26 cellular contexts compared by ENCODE assay signal in genomic region chr11:75441804-75442132, GRCh38. TPM values are rescaled to one million over a fixed set of nuclear protein-coding genes. Genes with fewer than 3 reads are reported as not detected.
"Had no signal": no experiment of that assay in that cellular context is flagged by ENCODE, and none has a peak within 500 bp of the region (broad histone marks: within the 10 kb centered on the region; RNA-seq: fewer than 3 reads in every experiment).

No MANE protein-coding gene starts in this region.

- H2AFZ ChIP-seq: parathyroid adenoma had no signal

- H3K79me2 ChIP-seq: parathyroid adenoma had no signal

- H3K36me3 Mint-ChIP-seq: activated naive CD4-positive, alpha-beta T cell treated with anti-CD3 and anti-CD28 coated beads, Interleukin-2, amount 50 U/mL, for 24 hours; natural killer cell treated with Interleukin-12 subunit alpha and Interleukin-12 subunit beta and Interleukin-15 and Interleukin-18, amount 100 ng/mL, for 72 hours had no signal

- H3K36me3 ChIP-seq: gastrocnemius medialis, right lobe of liver, suprapubic skin, transverse colon, vagina had no signal

- H3K27me3 ChIP-seq: body of pancreas, esophagus muscularis mucosa, gastrocnemius medialis, right lobe of liver, suprapubic skin, transverse colon, vagina had no signal

- H3K27ac Mint-ChIP-seq: activated CD8-positive, alpha-beta T cell treated with anti-CD3 and anti-CD28 coated beads, Interleukin-2, amount 10 ng/mL, durations not matched to agents 7 days and 5 days; activated naive CD4-positive, alpha-beta T cell treated with anti-CD3 and anti-CD28 coated beads, Interleukin-2, amount 50 U/mL, for 24 hours; activated T-helper 1 cell treated with anti-CD3 and anti-CD28 coated beads, Interleukin-12 subunit alpha, Interleukin-12 subunit beta, Interleukin-2, Interleukin-4 antibody, amounts not matched to agents 30 ng/mL and 10 ng/mL and 1 ng/mL, durations not matched to agents 14 hours and 24 hours and 36 hours; dendritic cell treated with granulocyte-macrophage colony-stimulating factor and Interleukin-4, amounts not matched to agents 40 ng/mL and 50 ng/mL, for 4 days; memory B cell; natural killer cell treated with Interleukin-12 subunit alpha and Interleukin-12 subunit beta and Interleukin-15 and Interleukin-18, amount 100 ng/mL, for 72 hours; stimulated activated effector memory CD8-positive, alpha-beta T cell treated with anti-CD3 and anti-CD28 coated beads, Interleukin-12 subunit alpha, Interleukin-12 subunit beta, amount 100 ng/mL, for 72 hours; stimulated activated naive CD8-positive, alpha-beta T cell treated with anti-CD3 and anti-CD28 coated beads, Interleukin-15, amount 100 ng/mL, for 72 hours had no signal

- DNase-seq: activated CD4-positive, alpha-beta T cell treated with anti-CD3 and anti-CD28 coated beads for 1 hour; activated CD4-positive, alpha-beta T cell treated with anti-CD3 and anti-CD28 coated beads, Interleukin-2, amount 50 U/mL, for 1 hour; activated CD8-positive, alpha-beta T cell treated with anti-CD3 and anti-CD28 coated beads, Interleukin-2, amount 10 ng/mL, durations not matched to agents 7 days and 5 days; activated gamma-delta T cell; anterior cingulate cortex; body of pancreas; caudate nucleus; effector CD8-positive, alpha-beta T cell; gastrocnemius medialis; islet precursor cell; right lobe of liver; stimulated activated CD4-positive, alpha-beta T cell treated with anti-CD3 and anti-CD28 coated beads, Interleukin-1b, Interleukin-23, amount 100 ng/mL, for 48 hours; stimulated activated naive CD8-positive, alpha-beta T cell treated with anti-CD3 and anti-CD28 coated beads, Interleukin-15, amount 100 ng/mL, for 72 hours; T-helper 9 cell; transverse colon had no signal

- ATAC-seq: activated CD8-positive, alpha-beta T cell treated with anti-CD3 and anti-CD28 coated beads, Interleukin-2, amount 10 ng/mL, durations not matched to agents 7 days and 5 days; body of pancreas; gastrocnemius medialis; natural killer cell treated with Interleukin-12 subunit alpha and Interleukin-12 subunit beta and Interleukin-15 and Interleukin-18, amount 100 ng/mL, for 72 hours; stimulated activated effector memory CD8-positive, alpha-beta T cell treated with anti-CD3 and anti-CD28 coated beads, Interleukin-12 subunit alpha, Interleukin-12 subunit beta, amount 100 ng/mL, for 72 hours; stimulated activated naive CD8-positive, alpha-beta T cell treated with anti-CD3 and anti-CD28 coated beads, Interleukin-15, amount 100 ng/mL, for 72 hours had no signal

- H3K9ac ChIP-seq: parathyroid adenoma had no signal

- H3K4me1 Mint-ChIP-seq: activated naive CD4-positive, alpha-beta T cell treated with anti-CD3 and anti-CD28 coated beads, Interleukin-2, amount 50 U/mL, for 24 hours had no signal

- H3K27me3 Mint-ChIP-seq: activated naive CD4-positive, alpha-beta T cell treated with anti-CD3 and anti-CD28 coated beads, Interleukin-2, amount 50 U/mL, for 24 hours; dendritic cell treated with granulocyte-macrophage colony-stimulating factor and Interleukin-4, amounts not matched to agents 40 ng/mL and 50 ng/mL, for 4 days; stimulated activated naive CD8-positive, alpha-beta T cell treated with anti-CD3 and anti-CD28 coated beads, Interleukin-15, amount 100 ng/mL, for 72 hours had no signal

- H3K9me3 Mint-ChIP-seq: activated naive CD4-positive, alpha-beta T cell treated with anti-CD3 and anti-CD28 coated beads, Interleukin-2, amount 50 U/mL, for 24 hours; activated T-helper 1 cell treated with anti-CD3 and anti-CD28 coated beads, Interleukin-12 subunit alpha, Interleukin-12 subunit beta, Interleukin-2, Interleukin-4 antibody, amounts not matched to agents 30 ng/mL and 10 ng/mL and 1 ng/mL, durations not matched to agents 14 hours and 24 hours and 36 hours; dendritic cell treated with granulocyte-macrophage colony-stimulating factor and Interleukin-4, amounts not matched to agents 40 ng/mL and 50 ng/mL, for 4 days; memory B cell; natural killer cell treated with Interleukin-12 subunit alpha and Interleukin-12 subunit beta and Interleukin-15 and Interleukin-18, amount 100 ng/mL, for 72 hours; stimulated activated effector memory CD8-positive, alpha-beta T cell treated with anti-CD3 and anti-CD28 coated beads, Interleukin-12 subunit alpha, Interleukin-12 subunit beta, amount 100 ng/mL, for 72 hours; stimulated activated naive CD8-positive, alpha-beta T cell treated with anti-CD3 and anti-CD28 coated beads, Interleukin-15, amount 100 ng/mL, for 72 hours had no signal

- H3K4me3 Mint-ChIP-seq: activated CD8-positive, alpha-beta T cell treated with anti-CD3 and anti-CD28 coated beads, Interleukin-2, amount 10 ng/mL, durations not matched to agents 7 days and 5 days; activated naive CD4-positive, alpha-beta T cell treated with anti-CD3 and anti-CD28 coated beads, Interleukin-2, amount 50 U/mL, for 24 hours; activated T-helper 1 cell treated with anti-CD3 and anti-CD28 coated beads, Interleukin-12 subunit alpha, Interleukin-12 subunit beta, Interleukin-2, Interleukin-4 antibody, amounts not matched to agents 30 ng/mL and 10 ng/mL and 1 ng/mL, durations not matched to agents 14 hours and 24 hours and 36 hours; dendritic cell treated with granulocyte-macrophage colony-stimulating factor and Interleukin-4, amounts not matched to agents 40 ng/mL and 50 ng/mL, for 4 days; memory B cell; natural killer cell treated with Interleukin-12 subunit alpha and Interleukin-12 subunit beta and Interleukin-15 and Interleukin-18, amount 100 ng/mL, for 72 hours; stimulated activated effector memory CD8-positive, alpha-beta T cell treated with anti-CD3 and anti-CD28 coated beads, Interleukin-12 subunit alpha, Interleukin-12 subunit beta, amount 100 ng/mL, for 72 hours; stimulated activated naive CD8-positive, alpha-beta T cell treated with anti-CD3 and anti-CD28 coated beads, Interleukin-15, amount 100 ng/mL, for 72 hours had no signal

- H3K27ac ChIP-seq: body of pancreas, esophagus muscularis mucosa, gastrocnemius medialis, parathyroid adenoma, right lobe of liver, skin epidermis, suprapubic skin, transverse colon, vagina had no signal

- H3K4me3 ChIP-seq: body of pancreas, esophagus muscularis mucosa, gastrocnemius medialis, right lobe of liver, skin epidermis, suprapubic skin, transverse colon, vagina had no signal

- H3K4me1 ChIP-seq: body of pancreas, gastrocnemius medialis, parathyroid adenoma, right lobe of liver, transverse colon, vagina had no signal

- H3K9me3 ChIP-seq: body of pancreas, esophagus muscularis mucosa, gastrocnemius medialis, right lobe of liver, suprapubic skin, transverse colon, vagina had no signal

RNA-seq across cellular contexts. Expression of gene KLHL35, which starts 8.8 kb away (rescaled TPM):
- total RNA-seq: vagina had no signal
